21 cellular contexts compared by ENCODE assay signal in genomic region chr10:69577268-69578232, GRCh38. TPM values are rescaled to one million over a fixed set of nuclear protein-coding genes. Genes with fewer than 3 reads are reported as not detected.
DNase-seq lines count a peak whose midpoint lies in the region; ATAC-seq, FAIRE-seq and TF ChIP-seq lines count a peak whose summit lies in the region.
"Had no signal": no experiment of that assay in that cellular context is flagged by ENCODE, and none has a peak within 500 bp of the region (broad histone marks: within the 10 kb centered on the region; RNA-seq: fewer than 3 reads in every experiment).

No MANE protein-coding gene starts in this region.

- DNase-seq in A549 (ENCODE audit: low read depth in 1 of 2, low spot score in 1 of 2) (peak in 1 of 2 experiments; percentile 51), DMS153 treated with DMSO at 0.1 percent for 48 hours (lab: John Stamatoyannopoulos, UW; ENCODE audit: unreplicated experiment) (peak; percentile 78), NCI-H748 (lab: John Stamatoyannopoulos, UW; ENCODE audit: unreplicated experiment) (peak; percentile 97), iPS DF 6.9 (ENCODE audit: low read depth, low spot score) (no peak), germinal center (ENCODE audit: low spot score) (no peak), Karpas-422 (no peak), vagina (ENCODE audit: extremely low spot score in 2 of 2) (no peak)
- DNase-seq: activated CD4-positive, alpha-beta memory T cell treated with anti-CD3 and anti-CD28 coated beads for 36 hours; hippocampal formation; IMR-90; left lung; ovary; Peyer's patch; stimulated activated CD4-positive, alpha-beta T cell treated with anti-CD3 and anti-CD28 coated beads, Interleukin-4, amount 100 ng/mL, for 4 hours had no signal

- H3K36me3 ChIP-seq in iPS DF 6.9 (ENCODE audit: control insufficient read depth, insufficient read depth, low read length): no peaks in the 10 kb centered on the region
- no peaks in the 10 kb centered on the region for H3K36me3 ChIP-seq in Karpas-422 (ENCODE audit: insufficient read depth, low read length)
- no peaks in the 10 kb centered on the region for H3K36me3 ChIP-seq in vagina
- H3K36me3 ChIP-seq: breast epithelium, left lung, ovary, Peyer's patch had no signal

- intact Hi-C loops in vagina (cut with DNase I): no loop called here

- H3K4me2 ChIP-seq in A549 (no peak overlapping the region), Karpas-422 (ENCODE audit: low read depth, low read length, poor library complexity, severe bottlenecking) (no peak overlapping the region)

- H4K20me1 ChIP-seq in Karpas-422 (ENCODE audit: insufficient read depth, low read depth, low read length): no peaks in the 10 kb centered on the region

- H3K27ac ChIP-seq in A549 (no peak overlapping the region), iPS DF 6.9 (ENCODE audit: low read length) (no peak overlapping the region), Karpas-422 (ENCODE audit: low read length) (no peak overlapping the region), vagina (no peak overlapping the region)
- H3K27ac ChIP-seq: breast epithelium, left lung, ovary, Peyer's patch had no signal

- no peaks in the 10 kb centered on the region for H3K9me3 ChIP-seq in A549
- H3K9me3 ChIP-seq in iPS DF 6.9 (ENCODE audit: control insufficient read depth, insufficient read depth, low read length): no peaks in the 10 kb centered on the region
- H3K9me3 ChIP-seq in Karpas-422 (ENCODE audit: low read length): no peaks in the 10 kb centered on the region
- H3K9me3 ChIP-seq in vagina: no peaks in the 10 kb centered on the region
- H3K9me3 ChIP-seq: breast epithelium, left lung, ovary, Peyer's patch had no signal

- CTCF ChIA-PET in A549 (lab: Yijun Ruan, JAX): no interaction called here

- H3K4me3 ChIP-seq in A549: no peak overlapping the region
- H3K4me3 ChIP-seq in iPS DF 6.9 (ENCODE audit: low read length): peak overlapping the region; percentile 2; the same call in 1 of the 2 replicates
- no peak overlapping the region for H3K4me3 ChIP-seq in Karpas-422 (ENCODE audit: low read length)
- no peak overlapping the region for H3K4me3 ChIP-seq in vagina
- H3K4me3 ChIP-seq: breast epithelium, left lung, ovary, Peyer's patch had no signal

- no peak for FAIRE-seq in A549 (lab: Jason Lieb, UNC)
- FAIRE-seq: D721Med, GM18507 had no signal

- 2% methylated on average over 26 of the region's 51 CpGs for WGBS in A549 (ENCODE audit: missing lambda C conversion rate)
- no CpG with 5 or more reads among the region's 51 CpGs for WGBS in iPS DF 6.9 (ENCODE audit: insufficient coverage, insufficient read length)

- ATAC-seq in A549: no peak
- ATAC-seq: left lung had no signal

- peaks cover 83% of the 10 kb centered on the region for H3K27me3 ChIP-seq in iPS DF 6.9 (ENCODE audit: control insufficient read depth, insufficient read depth, low read length)
- H3K27me3 ChIP-seq in Karpas-422 (ENCODE audit: low read length): no peaks in the 10 kb centered on the region
- no peaks in the 10 kb centered on the region for H3K27me3 ChIP-seq in vagina
- H3K27me3 ChIP-seq: ovary had no signal

- H3K4me1 ChIP-seq in A549 (peaks cover 6% of the 10 kb centered on the region; the same call in 1 of the 3 replicates), iPS DF 6.9 (ENCODE audit: control insufficient read depth, insufficient read depth, low read length) (peaks cover 16% of the 10 kb centered on the region), Karpas-422 (ENCODE audit: low read length) (no peaks in the 10 kb centered on the region), vagina (peaks cover 16% of the 10 kb centered on the region)
- H3K4me1 ChIP-seq: breast epithelium had no signal

- no peak for TF ChIP-seq POLR2A in A549 (IDR thresholded peaks at IDR 0.05; ENCODE audit: low read length)
- TF ChIP-seq POLR2A in vagina (IDR thresholded peaks at IDR 0.05): no peak

- H3K9me2 ChIP-seq in Karpas-422 (replicated peaks; ENCODE audit: insufficient read depth, low read length): no peaks in the 10 kb centered on the region

- no peak overlapping the region for H2AFZ ChIP-seq in Karpas-422 (ENCODE audit: low read length)

- no peak for TF ChIP-seq EP300 in A549 (IDR thresholded peaks at IDR 0.05)

- no peaks in the 10 kb centered on the region for H3K79me2 ChIP-seq in Karpas-422 (ENCODE audit: low read length)

- no peak for TF ChIP-seq RAD21 in A549 (conservative IDR thresholded peaks at IDR 0.05 in 1 of 2, IDR thresholded peaks at IDR 0.05 in 1 of 2)

- no peak for TF ChIP-seq CTCF in A549 (IDR thresholded peaks at IDR 0.05)
- no peak for TF ChIP-seq CTCF in vagina (IDR thresholded peaks at IDR 0.05)

- POLR2A ChIA-PET in A549 (lab: Yijun Ruan, JAX): no interaction called here

- H3K9ac ChIP-seq in Karpas-422 (ENCODE audit: low read length): no peak overlapping the region

TF ChIP-seq in A549, 52 proteins besides CTCF, POLR2A, EP300 and RAD21:
- TF ChIP-seq HDAC2 (IDR thresholded peaks at IDR 0.05) (peak; percentile 94; the same call in 1 of the 2 replicates), ZC3H11A (IDR thresholded peaks at IDR 0.05) (no peak)

RNA-seq across cellular contexts. Expression of gene NEUROG3, which starts 4.3 kb away (rescaled TPM):
- not detected in 2 replicates for polyA plus RNA-seq in A549 (2011; rRNA removed)
- not detected in 2 replicates for polyA plus RNA-seq in A549 (2012; cell fraction: cytosol; rRNA removed)
- polyA plus RNA-seq in A549 (2012; cell fraction: nucleus; rRNA removed): not detected in 2 replicates
- not detected in 3 replicates for polyA plus RNA-seq in A549 (2017; fragmentation: RNase III; extraction: RNeasy Plus Mini Kit Qiagen cat#74134 plus additional on column Dnase treatment)
- not detected in 2 replicates for polyA minus RNA-seq in A549 (2011; rRNA and poly(A)+ RNA removed)
- not detected in 2 replicates for total RNA-seq in Karpas-422 (2014; rRNA removed; shearing (Covaris generic); ENCODE audit: low replicate concordance)
- total RNA-seq in vagina: not detected
- total RNA-seq: activated CD4-positive, alpha-beta memory T cell treated with anti-CD3 and anti-CD28 coated beads for 36 hours; breast epithelium; dermis microvascular lymphatic vessel endothelial cell; fibroblast of lung; IMR-90; left lung; NCI-H460; ovary; temporal lobe had no signal
- polyA plus RNA-seq: fibroblast of lung, IMR-90, ovary had no signal

RNA-seq across cellular contexts. Expression of gene FAM241B, which starts 52.5 kb away (rescaled TPM):
- 17.8 and 22.8 TPM in 2 replicates for polyA plus RNA-seq in A549 (2011; rRNA removed)
- polyA plus RNA-seq in A549 (2012; cell fraction: cytosol; rRNA removed): 31.6 and 32.0 TPM in 2 replicates
- polyA plus RNA-seq in A549 (2012; cell fraction: nucleus; rRNA removed): 25.5 and 30.3 TPM in 2 replicates
- 22.0 to 24.5 TPM (median 23.8 TPM) in 3 replicates for polyA plus RNA-seq in A549 (2017; fragmentation: RNase III; extraction: RNeasy Plus Mini Kit Qiagen cat#74134 plus additional on column Dnase treatment)
- polyA minus RNA-seq in A549 (2011; rRNA and poly(A)+ RNA removed): 7.5 and 7.7 TPM in 2 replicates
- total RNA-seq in Karpas-422 (2014; rRNA removed; shearing (Covaris generic); ENCODE audit: low replicate concordance): not detected in 2 replicates
- 0.98 TPM for total RNA-seq in vagina

Comparison
In these comparisons a context has a peak if more than half of its experiments do, and no peak if none do; other contexts are left out.
1. DNase-seq: peak in DMS153 treated with DMSO at 0.1 percent for 48 hours (single experiment) and NCI-H748 (single experiment); none in iPS DF 6.9 (single experiment), germinal center (single experiment), Karpas-422 (single experiment) and vagina (0 of 2).